11 cellular contexts compared by ENCODE assay signal in the genomic region with DNA sequence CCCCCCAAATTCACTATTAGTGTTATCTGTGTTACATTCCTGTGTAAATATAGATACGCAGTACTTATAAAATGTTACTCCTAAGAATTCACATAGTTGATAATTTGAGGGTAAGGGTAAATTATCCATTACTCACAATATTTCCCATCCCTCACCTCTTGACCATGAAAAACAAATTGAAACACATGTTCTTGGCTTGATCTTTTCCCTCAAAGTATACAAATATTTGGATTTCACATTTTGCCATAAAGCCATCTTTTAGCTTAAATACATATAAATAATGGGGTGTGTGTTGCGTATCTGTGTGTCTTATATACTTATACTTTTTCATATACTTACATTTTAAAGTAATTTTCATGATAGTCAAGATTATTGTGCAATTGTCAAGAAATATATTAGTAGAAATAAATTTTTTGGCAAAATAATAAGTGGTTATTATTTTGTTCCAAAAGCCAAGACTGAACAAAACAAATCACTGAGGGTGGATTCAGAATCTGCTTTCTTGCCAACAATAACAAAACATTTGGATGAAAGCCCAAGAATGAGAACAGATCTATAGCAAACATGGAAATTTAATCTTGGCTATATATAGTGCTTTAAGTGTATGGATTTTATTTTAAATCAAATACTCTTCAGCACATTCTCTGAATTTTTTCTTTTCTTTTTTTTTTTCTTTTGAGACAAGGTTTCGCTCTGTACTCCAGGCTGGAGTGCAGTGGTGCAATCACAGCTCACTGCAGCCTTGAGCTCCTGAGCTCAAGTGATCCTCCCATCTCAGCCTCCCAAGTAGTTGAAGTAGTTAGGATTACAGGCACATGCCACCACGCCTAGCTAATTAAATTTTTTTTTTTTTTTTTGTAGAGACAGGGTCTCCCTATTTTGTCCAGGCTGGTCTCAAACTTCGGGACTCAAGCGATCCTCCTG. TPM values are rescaled to one million over a fixed set of nuclear protein-coding genes. Genes with fewer than 3 reads are reported as not detected.
DNase-seq lines count a peak whose midpoint lies in the region; ATAC-seq, FAIRE-seq and TF ChIP-seq lines count a peak whose summit lies in the region.
"Had no signal": no experiment of that assay in that cellular context is flagged by ENCODE, and none has a peak within 500 bp of the region (broad histone marks: within the 10 kb centered on the region; RNA-seq: fewer than 3 reads in every experiment).

No MANE protein-coding gene starts in this region.

- intact Hi-C loops in psoas muscle (cut with DNase I): no loop called here

- no peak for TF ChIP-seq EP300 in A549 (IDR thresholded peaks at IDR 0.05)

- 77% methylated on average over 6 of the region's 6 CpGs for WGBS in A549 (ENCODE audit: missing lambda C conversion rate)
- WGBS in psoas muscle, 3 donors: 78 to 86% (median 81%) methylated on average over 6 of the region's 6 CpGs

- peaks cover 35% of the 10 kb centered on the region for H3K4me1 ChIP-seq in A549
- peaks cover 7% of the 10 kb centered on the region for H3K4me1 ChIP-seq in psoas muscle

- ATAC-seq in A549 (0 out of 6 replicates have a peak, but pooled peaks of 1 of the 2 experiments have one; percentile 18), psoas muscle (no peak), GM18861 (IDR thresholded peaks at IDR 0.05; ENCODE audit: unreplicated experiment) (no peak)

- no peak for TF ChIP-seq POLR2A in A549 (IDR thresholded peaks at IDR 0.05; ENCODE audit: low read length)

- TF ChIP-seq RAD21 in A549 (conservative IDR thresholded peaks at IDR 0.05 in 1 of 2, IDR thresholded peaks at IDR 0.05 in 1 of 2): no peak

- H3K9me3 ChIP-seq in A549 (no peaks in the 10 kb centered on the region), psoas muscle (no peaks in the 10 kb centered on the region)

- no peak overlapping the region for H3K27ac ChIP-seq in A549
- H3K27ac ChIP-seq in angular gyrus (ENCODE audit: low read depth, low read length): peak overlapping the region; percentile 67
- H3K27ac ChIP-seq in psoas muscle: peak overlapping the region; percentile 47

- no peak for DNase-seq in A549 (ENCODE audit: low read depth in 1 of 2, low spot score in 1 of 2)
- peak; percentile 78 for DNase-seq in fibroblast of the aortic adventitia (ENCODE audit: low read depth)
- DNase-seq in psoas muscle: no peak
- no peak for DNase-seq in NCI-H2081 treated with DMSO at 0.1 percent for 48 hours (lab: John Stamatoyannopoulos, UW)
- no peak for DNase-seq in DMS153 treated with DMSO at 0.1 percent for 48 hours (lab: John Stamatoyannopoulos, UW; ENCODE audit: unreplicated experiment)
- DNase-seq in NCI-H1694 treated with DMSO at 0.1 percent for 48 hours (lab: John Stamatoyannopoulos, UW): no peak
- DNase-seq: activated CD8-positive, alpha-beta memory T cell treated with anti-CD3 and anti-CD28 coated beads, Interleukin-2, amount 50 U/mL, for 4 hours had no signal

- CTCF ChIA-PET in A549 (lab: Yijun Ruan, JAX): no interaction called here

- H3K4me2 ChIP-seq in A549: peak overlapping the region; percentile 71

- no peak for TF ChIP-seq CTCF in A549 (IDR thresholded peaks at IDR 0.05)
- no peak for TF ChIP-seq CTCF in fibroblast of the aortic adventitia (IDR thresholded peaks at IDR 0.05; ENCODE audit: insufficient read depth, low read length)
- TF ChIP-seq CTCF in psoas muscle (IDR thresholded peaks at IDR 0.05): no peak

- H3K27me3 ChIP-seq in psoas muscle (ENCODE audit: insufficient read depth in 3 of 3, low read length in 2 of 3): no peaks in the 10 kb centered on the region

- FAIRE-seq in A549 (lab: Jason Lieb, UNC): no peak
- FAIRE-seq: GM19239 had no signal

- H3K36me3 ChIP-seq in psoas muscle (ENCODE audit: insufficient read depth in 1 of 2, low read depth in 1 of 2): no peaks in the 10 kb centered on the region

- H3K4me3 ChIP-seq in A549 (no peak overlapping the region), fibroblast of the aortic adventitia (ENCODE audit: low read depth, low read length) (peak overlapping the region; percentile 6), psoas muscle (peak overlapping the region; percentile 51)

- POLR2A ChIA-PET in A549 (lab: Yijun Ruan, JAX): no interaction called here

TF ChIP-seq in A549, 52 proteins besides CTCF, POLR2A, EP300 and RAD21:
- TF ChIP-seq GATA3 (IDR thresholded peaks at IDR 0.05; ENCODE audit: borderline replicate concordance): no peak
- TF ChIP-seq ZSCAN20 (CRISPR knock-in tag; IDR thresholded peaks at IDR 0.05): no peak
- TF ChIP-seq E2F6 (IDR thresholded peaks at IDR 0.05; ENCODE audit: borderline replicate concordance, low read depth): no peak
- no peak for TF ChIP-seq PHF8 (IDR thresholded peaks at IDR 0.05; ENCODE audit: borderline replicate concordance, low read depth)
- TF ChIP-seq RFX5 (IDR thresholded peaks at IDR 0.05): no peak
- no peak for TF ChIP-seq NPAS2 (CRISPR knock-in tag; IDR thresholded peaks at IDR 0.05; ENCODE audit: borderline replicate concordance)
- no peak for TF ChIP-seq KDM1A (IDR thresholded peaks at IDR 0.05; ENCODE audit: low read depth)
- no peak for TF ChIP-seq FOSL2 (IDR thresholded peaks at IDR 0.05)
- no peak for TF ChIP-seq FOSL2 (CRISPR knock-in tag; IDR thresholded peaks at IDR 0.05)
- TF ChIP-seq, protein P1, sequence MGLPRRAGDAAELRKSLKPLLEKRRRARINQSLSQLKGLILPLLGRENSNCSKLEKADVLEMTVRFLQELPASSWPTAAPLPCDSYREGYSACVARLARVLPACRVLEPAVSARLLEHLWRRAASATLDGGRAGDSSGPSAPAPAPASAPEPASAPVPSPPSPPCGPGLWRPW (IDR thresholded peaks at IDR 0.05): no peak
- no peak for TF ChIP-seq TP53 (CRISPR knock-in tag; IDR thresholded peaks at IDR 0.05)
- no peak for TF ChIP-seq CBX2 (IDR thresholded peaks at IDR 0.05; ENCODE audit: borderline replicate concordance, low read depth)
- TF ChIP-seq CBX8 (IDR thresholded peaks at IDR 0.05): no peak
- TF ChIP-seq ZFP36 (IDR thresholded peaks at IDR 0.05; ENCODE audit: borderline replicate concordance, partially characterized antibody): no peak
- no peak for TF ChIP-seq REST (IDR thresholded peaks at IDR 0.05)
- TF ChIP-seq FOSB (CRISPR knock-in tag; IDR thresholded peaks at IDR 0.05): no peak
- no peak for TF ChIP-seq HOXB13 (CRISPR knock-in tag; IDR thresholded peaks at IDR 0.05; ENCODE audit: low read depth)
- no peak for TF ChIP-seq KDM5A (IDR thresholded peaks at IDR 0.05)
TF ChIP-seq in A549: peak in this region for 0.

RNA-seq across cellular contexts. Expression of gene PRSS48, which starts 48.5 kb away (rescaled TPM):
- polyA plus RNA-seq in A549 (2011; rRNA removed) (not detected in 2 replicates), A549 (2017; fragmentation: RNase III; extraction: RNeasy Plus Mini Kit Qiagen cat#74134 plus additional on column Dnase treatment) (not detected in 3 replicates), psoas muscle (not detected)
- polyA plus RNA-seq in A549 (2012; cell fraction: cytosol; rRNA removed): not detected in 2 replicates
- polyA plus RNA-seq in A549 (2012; cell fraction: nucleus; rRNA removed): not detected in 2 replicates
- polyA minus RNA-seq in A549 (2011; rRNA and poly(A)+ RNA removed): not detected in 2 replicates
- total RNA-seq in fibroblast of the aortic adventitia (ENCODE audit: low replicate concordance) (not detected in 2 replicates), psoas muscle (not detected)
- polyA plus RNA-seq: AG04450 had no signal

Comparison
In these comparisons a context has a peak if more than half of its experiments do, and no peak if none do; other contexts are left out.
1. H3K27ac ChIP-seq: peak in angular gyrus (single experiment) and psoas muscle (single experiment); none in A549 (0 of 2).